Comparison of ENCODE assay signal across 8 cellular contexts in genomic region chr1:101506541-101507164, GRCh38.
DNase-seq lines count a peak whose midpoint lies in the region; ATAC-seq and TF ChIP-seq lines count a peak whose summit lies in the region.

No MANE protein-coding gene starts in this region.

- H3K27me3 ChIP-seq in AG04450 (ENCODE audit: control insufficient read depth, insufficient read depth, low read length) (no peaks in the 10 kb centered on the region), foreskin keratinocyte (no peaks in the 10 kb centered on the region), psoas muscle (ENCODE audit: insufficient read depth in 3 of 3, low read length in 2 of 3) (no peaks in the 10 kb centered on the region), gastrocnemius medialis (no peaks in the 10 kb centered on the region)

- POLR2A ChIA-PET in AG04450 (lab: Yijun Ruan, JAX) = no interaction called here

- 1 to 97% (median 91%) methylated on average over 1 of the region's 1 CpG for WGBS in psoas muscle, 3 donors

- CTCF ChIA-PET in AG04450 (lab: Charles Lee) = interaction anchor here (0.6 to 2.2 kb wide), 16 partner anchors 13 to 197 kb away, joined by 3 to 16 read pairs (median 4); no protein-coding TSS in a partner anchor

- TF ChIP-seq POLR2A in gastrocnemius medialis (IDR thresholded peaks at IDR 0.05) = no peak

- H3K4me3 ChIP-seq in AG04450 (ENCODE audit: low read depth, low read length) (no peak overlapping the region), GM12865 (ENCODE audit: low read depth, low read length) (no peak overlapping the region), psoas muscle (no peak overlapping the region), gastrocnemius medialis (no peak overlapping the region)

- DNase-seq in AG04450 (ENCODE audit: low read depth, low spot score) = no peak
- peak; percentile 60 for DNase-seq in GM12865 (ENCODE audit: low read depth)
- peak; percentile 7 for DNase-seq in NCI-H1694 treated with DMSO at 0.1 percent for 48 hours (lab: John Stamatoyannopoulos, UW)
- peak; percentile 26 to 61 for DNase-seq in activated CD4-positive, alpha-beta T cell treated with anti-CD3 and anti-CD28 coated beads for 4 hours
- peak in 1 of 2 donors; percentile 50 for DNase-seq in foreskin keratinocyte
- DNase-seq in psoas muscle = no peak
- no peak for DNase-seq in gastrocnemius medialis

- H3K9me3 ChIP-seq in AG04450 (ENCODE audit: control insufficient read depth, insufficient read depth, low read length) (no peaks in the 10 kb centered on the region), psoas muscle (no peaks in the 10 kb centered on the region), gastrocnemius medialis (no peaks in the 10 kb centered on the region)

- intact Hi-C loops in psoas muscle (cut with DNase I) = no loop called here
- intact Hi-C loops in gastrocnemius medialis (cut with DNase I; ENCODE audit: low total_unique reads) = no loop called here

- in situ Hi-C loops in gastrocnemius medialis (cut with MboI; ENCODE audit: low sequenced_read_pairs in 4 of 4) = no loop called here

- H3K36me3 ChIP-seq in psoas muscle (ENCODE audit: insufficient read depth in 1 of 2, low read depth in 1 of 2) (no peaks in the 10 kb centered on the region), gastrocnemius medialis (no peaks in the 10 kb centered on the region)

- TF ChIP-seq CTCF in AG04450 (IDR thresholded peaks at IDR 0.05; ENCODE audit: low read depth, low read length) (peak; percentile 79), GM12865 (IDR thresholded peaks at IDR 0.05; ENCODE audit: insufficient read depth, low read depth, low read length, missing control alignments) (peak; percentile 74), foreskin keratinocyte (conservative IDR thresholded peaks at IDR 0.05) (peak; percentile 70), psoas muscle (IDR thresholded peaks at IDR 0.05) (peak; percentile 38), gastrocnemius medialis (IDR thresholded peaks at IDR 0.05 in 4 of 5, conservative IDR thresholded peaks at IDR 0.05 in 1 of 5) (peak in 2 of 5 experiments; percentile 35 to 57)

- ATAC-seq in HG02610 (IDR thresholded peaks at IDR 0.05; ENCODE audit: unreplicated experiment) (peak; percentile 61), foreskin keratinocyte (peak; percentile 75), psoas muscle (no peak), gastrocnemius medialis (no peak)

- no peaks in the 10 kb centered on the region for H3K4me1 ChIP-seq in foreskin keratinocyte
- no peaks in the 10 kb centered on the region for H3K4me1 ChIP-seq in psoas muscle
- no peaks in the 10 kb centered on the region for H3K4me1 ChIP-seq in gastrocnemius medialis

- no peak overlapping the region for H3K27ac ChIP-seq in AG04450 (ENCODE audit: low read depth, low read length)
- H3K27ac ChIP-seq in foreskin keratinocyte = no peak overlapping the region
- no peak overlapping the region for H3K27ac ChIP-seq in psoas muscle
- H3K27ac ChIP-seq in gastrocnemius medialis = no peak overlapping the region

Comparison
In these comparisons a context has a peak if more than half of its experiments do, and no peak if none do; other contexts are left out.
1. DNase-seq: peak in GM12865 (single experiment), NCI-H1694 treated with DMSO at 0.1 percent for 48 hours (single experiment) and activated CD4-positive, alpha-beta T cell treated with anti-CD3 and anti-CD28 coated beads for 4 hours (2 of 2); none in AG04450 (single experiment), psoas muscle (0 of 2) and gastrocnemius medialis (0 of 2).
2. ATAC-seq: peak in HG02610 (single experiment) and foreskin keratinocyte (single experiment); none in psoas muscle (0 of 4) and gastrocnemius medialis (0 of 2).